ENCODE assay signal across 30 cellular contexts in genomic region chr7:139589474-139589873, GRCh38.
A peak's percentile ranks its signal among the peaks of the same experiment; 100 is the strongest.
DNase-seq lines count a peak whose midpoint lies in the region; ATAC-seq, FAIRE-seq and TF ChIP-seq lines count a peak whose summit lies in the region.
"Had no signal": no experiment of that assay in that cellular context is flagged by ENCODE, and none has a peak within 500 bp of the region (broad histone marks: within the 10 kb centered on the region; RNA-seq: fewer than 3 reads in every experiment).

No MANE protein-coding gene starts in this region.

- H3K4me1 ChIP-seq in breast epithelium (no peaks in the 10 kb centered on the region), uterus (no peaks in the 10 kb centered on the region), pancreas (no peaks in the 10 kb centered on the region)
- H3K4me1 ChIP-seq: A549, BE2C, foreskin keratinocyte, prostate gland had no signal

- intact Hi-C loops in MCF 10A (cut with micrococcal nuclease) (no loop called here), breast epithelium (cut with DNase I; ENCODE audit: low total_unique reads) (no loop called here), uterus (cut with DNase I; ENCODE audit: low total_unique reads) (no loop called here), pancreas (cut with DNase I) (no loop called here)

- H3K27ac Mint-ChIP-seq in MCF 10A (ENCODE audit: low read depth, unreplicated experiment) (peak overlapping the region; percentile 46), chondrocyte (ENCODE audit: unreplicated experiment) (peak overlapping the region; percentile 12)
- H3K27ac Mint-ChIP-seq: activated CD4-positive, alpha-beta T cell treated with anti-CD3 and anti-CD28 coated beads, Interleukin-2, amount 10 ng/mL, durations not matched to agents 24 days and 14 days; activated naive CD8-positive, alpha-beta T cell treated with anti-CD3 and anti-CD28 coated beads, Interleukin-2, amount 10 ng/mL, durations not matched to agents 7 days and 5 days; activated T-helper 2 cell treated with anti-CD3 and anti-CD28 coated beads, Interferon-gamma antibody, Interleukin-2, Interleukin-4, amounts not matched to agents 10 μg/mL and 5 μg/mL and 100 μg/mL, durations not matched to agents 14 hours and 24 hours and 36 hours; T-helper 2 cell treated with Interferon-gamma antibody and Interleukin-4, amounts not matched to agents 5 μg/mL and 100 μg/mL, for 36 hours had no signal

- H3K4me3 ChIP-seq in breast epithelium = no peak overlapping the region
- no peak overlapping the region for H3K4me3 ChIP-seq in uterus
- no peak overlapping the region for H3K4me3 ChIP-seq in pancreas
- H3K4me3 ChIP-seq: A549, prostate gland, skin epidermis, upper lobe of left lung had no signal

- no TSS peak for BruUV-seq in MCF 10A (replicated peaks; lab: Mats Ljungman, UMichigan)

- CTCF ChIA-PET in MCF 10A (lab: Yijun Ruan, JAX) = interaction anchor here (0.8 to 1.6 kb wide), 6 partner anchors 11 to 386 kb away, joined by 3 to 10 read pairs (median 5); no protein-coding TSS in a partner anchor

- H3K4me1 Mint-ChIP-seq in MCF 10A (ENCODE audit: insufficient read depth, unreplicated experiment) (peaks cover 6% of the 10 kb centered on the region), chondrocyte (ENCODE audit: low read depth) (no peaks in the 10 kb centered on the region)
- H3K4me1 Mint-ChIP-seq: activated naive CD8-positive, alpha-beta T cell treated with anti-CD3 and anti-CD28 coated beads, Interleukin-2, amount 10 ng/mL, durations not matched to agents 7 days and 5 days; neural crest cell had no signal

- TF ChIP-seq POLR2A in breast epithelium (IDR thresholded peaks at IDR 0.05) = no peak
- TF ChIP-seq POLR2A in uterus (IDR thresholded peaks at IDR 0.05) = no peak

- H3K9me3 ChIP-seq in breast epithelium (no peaks in the 10 kb centered on the region), uterus (no peaks in the 10 kb centered on the region), pancreas (no peaks in the 10 kb centered on the region)
- H3K9me3 ChIP-seq: A549, BE2C, prostate gland, upper lobe of left lung had no signal

- no peak for FAIRE-seq in pancreas (lab: Jason Lieb, UNC)
- FAIRE-seq: A549, GM18507 had no signal

- no peak overlapping the region for H3K4me3 Mint-ChIP-seq in MCF 10A (ENCODE audit: unreplicated experiment)
- H3K4me3 Mint-ChIP-seq in chondrocyte (ENCODE audit: unreplicated experiment) = no peak overlapping the region
- H3K4me3 Mint-ChIP-seq: activated CD4-positive, alpha-beta T cell treated with anti-CD3 and anti-CD28 coated beads, Interleukin-2, amount 10 ng/mL, durations not matched to agents 24 days and 14 days; activated naive CD8-positive, alpha-beta T cell treated with anti-CD3 and anti-CD28 coated beads, Interleukin-2, amount 10 ng/mL, durations not matched to agents 7 days and 5 days; neural crest cell; T-helper 2 cell treated with Interferon-gamma antibody and Interleukin-4, amounts not matched to agents 5 μg/mL and 100 μg/mL, for 36 hours had no signal

- H3K27me3 ChIP-seq in breast epithelium (no peaks in the 10 kb centered on the region), uterus (no peaks in the 10 kb centered on the region), pancreas (no peaks in the 10 kb centered on the region)
- H3K27me3 ChIP-seq: BE2C, foreskin keratinocyte, upper lobe of left lung had no signal

- POLR2A ChIA-PET in MCF 10A (lab: Yijun Ruan, JAX) = no interaction called here

- TF ChIP-seq CTCF in MCF 10A (IDR thresholded peaks at IDR 0.05; ENCODE audit: unreplicated experiment) = no peak
- no peak for TF ChIP-seq CTCF in breast epithelium (IDR thresholded peaks at IDR 0.05)
- TF ChIP-seq CTCF in chondrocyte (IDR thresholded peaks at IDR 0.05) = no peak
- TF ChIP-seq CTCF in uterus (IDR thresholded peaks at IDR 0.05) = no peak
- no peak for TF ChIP-seq CTCF in pancreas (IDR thresholded peaks at IDR 0.05)

- H3K27me3 Mint-ChIP-seq in MCF 10A (ENCODE audit: insufficient read depth, unreplicated experiment) (no peaks in the 10 kb centered on the region), chondrocyte (ENCODE audit: low read depth) (no peaks in the 10 kb centered on the region)
- H3K27me3 Mint-ChIP-seq: activated CD4-positive, alpha-beta T cell treated with anti-CD3 and anti-CD28 coated beads, Interleukin-2, amount 10 ng/mL, durations not matched to agents 24 days and 14 days; activated naive CD8-positive, alpha-beta T cell treated with anti-CD3 and anti-CD28 coated beads, Interleukin-2, amount 10 ng/mL, durations not matched to agents 7 days and 5 days had no signal

- H3K36me3 ChIP-seq in breast epithelium (no peaks in the 10 kb centered on the region), uterus (no peaks in the 10 kb centered on the region), pancreas (peaks cover 0 to 34% (median 0%) of the 10 kb centered on the region in 3 donors)
- H3K36me3 ChIP-seq: BE2C, prostate gland had no signal

- ATAC-seq in pancreas = no peak
- ATAC-seq: foreskin keratinocyte, SK-N-SH treated with all-trans-retinoic acid at 6 μM for 48 hours had no signal

- 86 to 96% methylated on average over 1 of the region's 1 CpG for whole genome bisulfite sequencing in pancreas, 2 donors

- DNase-seq in MCF 10A (ENCODE audit: unreplicated experiment) = no peak
- no peak for DNase-seq in breast epithelium (ENCODE audit: low spot score in 2 of 2)
- no peak for DNase-seq in chondrocyte (ENCODE audit: low spot score)
- DNase-seq in myocyte (ENCODE audit: low read depth) = peak; percentile 38
- DNase-seq in uterus = no peak
- DNase-seq in pancreas = no peak
- DNase-seq in activated CD4-positive, CD25-positive, alpha-beta regulatory T cell (lab: John Stamatoyannopoulos, UW) = no peak
- DNase-seq in KG1 (lab: John Stamatoyannopoulos, UW) = no peak
- DNase-seq: activated CD4-positive, alpha-beta T cell treated with anti-CD3 and anti-CD28 coated beads, Interleukin-2, amount 10 ng/mL, durations not matched to agents 24 days and 14 days; activated naive CD8-positive, alpha-beta T cell treated with anti-CD3 and anti-CD28 coated beads, Interleukin-2, amount 10 ng/mL, durations not matched to agents 7 days and 5 days; BE2C; cerebellar nuclear complex; foreskin keratinocyte; GDM1; GOT3; Karpas-422; NCI-H2029 treated with DMSO at 0.1 percent for 48 hours; NCI-H446; stimulated activated CD4-positive, alpha-beta T cell treated with anti-CD3 and anti-CD28 coated beads, Interleukin-2, amount 100 ng/mL, for 24 hours; upper lobe of left lung had no signal

- H3K9me3 Mint-ChIP-seq in MCF 10A (ENCODE audit: unreplicated experiment) = no peaks in the 10 kb centered on the region
- no peaks in the 10 kb centered on the region for H3K9me3 Mint-ChIP-seq in chondrocyte (ENCODE audit: low read depth)
- H3K9me3 Mint-ChIP-seq: activated CD4-positive, alpha-beta T cell treated with anti-CD3 and anti-CD28 coated beads, Interleukin-2, amount 10 ng/mL, durations not matched to agents 24 days and 14 days; activated naive CD8-positive, alpha-beta T cell treated with anti-CD3 and anti-CD28 coated beads, Interleukin-2, amount 10 ng/mL, durations not matched to agents 7 days and 5 days; activated T-helper 2 cell treated with anti-CD3 and anti-CD28 coated beads, Interferon-gamma antibody, Interleukin-2, Interleukin-4, amounts not matched to agents 10 μg/mL and 5 μg/mL and 100 μg/mL, durations not matched to agents 14 hours and 24 hours and 36 hours; neural crest cell; T-helper 2 cell treated with Interferon-gamma antibody and Interleukin-4, amounts not matched to agents 5 μg/mL and 100 μg/mL, for 36 hours had no signal

- peaks cover 90% of the 10 kb centered on the region for H3K36me3 Mint-ChIP-seq in MCF 10A (ENCODE audit: insufficient read depth, unreplicated experiment)
- peaks cover 42% of the 10 kb centered on the region for H3K36me3 Mint-ChIP-seq in chondrocyte (ENCODE audit: low read depth)

- H3K27ac ChIP-seq in breast epithelium (no peak overlapping the region), uterus (peak overlapping the region; percentile 63 to 66), pancreas (no peak overlapping the region)
- H3K27ac ChIP-seq: A549, epithelial cell of prostate, foreskin keratinocyte, prostate gland, skin epidermis, upper lobe of left lung, VCaP had no signal

Comparison
In these comparisons a context has a peak if more than half of its experiments do, and no peak if none do; other contexts are left out.
1. H3K27ac ChIP-seq: peak in uterus (2 of 2); none in breast epithelium (0 of 2) and pancreas (0 of 4).